1 cellular context compared by ENCODE assay signal in the genomic region with DNA sequence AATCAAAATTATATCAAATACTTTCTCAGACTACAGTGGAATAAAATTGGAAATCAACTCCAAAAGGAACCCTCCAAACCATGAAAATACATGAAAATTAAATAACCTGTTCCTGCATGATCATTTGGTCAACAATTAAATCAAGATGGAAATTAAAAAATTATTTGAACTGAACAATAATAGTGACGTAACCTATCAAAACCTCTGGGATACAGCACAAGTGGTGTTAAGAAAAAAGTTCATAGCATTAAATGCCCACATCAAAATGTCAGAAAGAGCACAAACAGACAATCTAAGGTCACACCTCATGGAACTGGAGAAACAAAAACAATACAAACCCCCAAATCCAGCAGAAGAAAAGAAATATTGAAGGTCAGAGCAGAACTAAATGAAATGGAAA.
TF ChIP-seq lines count a peak whose summit lies in the region.

No MANE protein-coding gene starts in this region.

TF ChIP-seq in HepG2, 621 proteins besides CTCF, POLR2A, EP300 and RAD21 (continued from another document):
- TF ChIP-seq, protein P1, sequence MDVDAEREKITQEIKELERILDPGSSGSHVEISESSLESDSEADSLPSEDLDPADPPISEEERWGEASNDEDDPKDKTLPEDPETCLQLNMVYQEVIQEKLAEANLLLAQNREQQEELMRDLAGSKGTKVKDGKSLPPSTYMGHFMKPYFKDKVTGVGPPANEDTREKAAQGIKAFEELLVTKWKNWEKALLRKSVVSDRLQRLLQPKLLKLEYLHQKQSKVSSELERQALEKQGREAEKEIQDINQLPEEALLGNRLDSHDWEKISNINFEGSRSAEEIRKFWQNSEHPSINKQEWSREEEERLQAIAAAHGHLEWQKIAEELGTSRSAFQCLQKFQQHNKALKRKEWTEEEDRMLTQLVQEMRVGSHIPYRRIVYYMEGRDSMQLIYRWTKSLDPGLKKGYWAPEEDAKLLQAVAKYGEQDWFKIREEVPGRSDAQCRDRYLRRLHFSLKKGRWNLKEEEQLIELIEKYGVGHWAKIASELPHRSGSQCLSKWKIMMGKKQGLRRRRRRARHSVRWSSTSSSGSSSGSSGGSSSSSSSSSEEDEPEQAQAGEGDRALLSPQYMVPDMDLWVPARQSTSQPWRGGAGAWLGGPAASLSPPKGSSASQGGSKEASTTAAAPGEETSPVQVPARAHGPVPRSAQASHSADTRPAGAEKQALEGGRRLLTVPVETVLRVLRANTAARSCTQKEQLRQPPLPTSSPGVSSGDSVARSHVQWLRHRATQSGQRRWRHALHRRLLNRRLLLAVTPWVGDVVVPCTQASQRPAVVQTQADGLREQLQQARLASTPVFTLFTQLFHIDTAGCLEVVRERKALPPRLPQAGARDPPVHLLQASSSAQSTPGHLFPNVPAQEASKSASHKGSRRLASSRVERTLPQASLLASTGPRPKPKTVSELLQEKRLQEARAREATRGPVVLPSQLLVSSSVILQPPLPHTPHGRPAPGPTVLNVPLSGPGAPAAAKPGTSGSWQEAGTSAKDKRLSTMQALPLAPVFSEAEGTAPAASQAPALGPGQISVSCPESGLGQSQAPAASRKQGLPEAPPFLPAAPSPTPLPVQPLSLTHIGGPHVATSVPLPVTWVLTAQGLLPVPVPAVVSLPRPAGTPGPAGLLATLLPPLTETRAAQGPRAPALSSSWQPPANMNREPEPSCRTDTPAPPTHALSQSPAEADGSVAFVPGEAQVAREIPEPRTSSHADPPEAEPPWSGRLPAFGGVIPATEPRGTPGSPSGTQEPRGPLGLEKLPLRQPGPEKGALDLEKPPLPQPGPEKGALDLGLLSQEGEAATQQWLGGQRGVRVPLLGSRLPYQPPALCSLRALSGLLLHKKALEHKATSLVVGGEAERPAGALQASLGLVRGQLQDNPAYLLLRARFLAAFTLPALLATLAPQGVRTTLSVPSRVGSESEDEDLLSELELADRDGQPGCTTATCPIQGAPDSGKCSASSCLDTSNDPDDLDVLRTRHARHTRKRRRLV (CRISPR knock-in tag; IDR thresholded peaks at IDR 0.05): no peak
- no peak for TF ChIP-seq ZNF496 (CRISPR knock-in tag; IDR thresholded peaks at IDR 0.05; ENCODE audit: insufficient replicate concordance)
- no peak for TF ChIP-seq MAFK (conservative IDR thresholded peaks at IDR 0.05 in 1 of 2, IDR thresholded peaks at IDR 0.05 in 1 of 2; ENCODE audit: low read length in 2 of 2)
